Comparison of ENCODE assay signal across 8 cellular contexts in genomic region chr3:69161587-69162196, GRCh38. TPM values are rescaled to one million over a fixed set of nuclear protein-coding genes. Genes with fewer than 3 reads are reported as not detected.
DNase-seq lines count a peak whose midpoint lies in the region; ATAC-seq, FAIRE-seq and TF ChIP-seq lines count a peak whose summit lies in the region.

No MANE protein-coding gene starts in this region.

- no peaks in the 10 kb centered on the region for H3K27me3 ChIP-seq in neuron (ENCODE audit: insufficient read depth, low read length)

- no peaks in the 10 kb centered on the region for H3K36me3 ChIP-seq in neuron (ENCODE audit: insufficient read depth, low read length)

- no peak for DNase-seq in D721Med (ENCODE audit: insufficient read length, low spot score)
- peak; percentile 42 for DNase-seq in NCI-H146 treated with DMSO at 0.1 percent for 48 hours (lab: John Stamatoyannopoulos, UW; ENCODE audit: unreplicated experiment)
- peak; percentile 13 for DNase-seq in activated CD4-positive, alpha-beta T cell treated with anti-CD3 and anti-CD28 coated beads, Interleukin-2, amount 50 U/mL, for 1 hour
- peak; percentile 71 for DNase-seq in fibroblast of the aortic adventitia (ENCODE audit: low read depth)
- no peak for DNase-seq in COR-L47 (lab: John Stamatoyannopoulos, UW)

- peak; percentile 76 for ATAC-seq in GM19455 (IDR thresholded peaks at IDR 0.05; ENCODE audit: unreplicated experiment)
- no peak for ATAC-seq in HG03108 (IDR thresholded peaks at IDR 0.05; ENCODE audit: unreplicated experiment)

- no peaks in the 10 kb centered on the region for H3K9me3 ChIP-seq in neuron (ENCODE audit: low read length)

- peak; percentile 87 for FAIRE-seq in D721Med (lab: Jason Lieb, UNC)

- H3K4me3 ChIP-seq in fibroblast of the aortic adventitia (ENCODE audit: low read depth, low read length) (no peak overlapping the region), neuron (ENCODE audit: low read length) (no peak overlapping the region)

- H3K4me1 ChIP-seq in neuron (ENCODE audit: insufficient read depth, low read length) = no peaks in the 10 kb centered on the region

- H2AFZ ChIP-seq in neuron (ENCODE audit: low read depth, low read length) = peak overlapping the region; percentile 15

- TF ChIP-seq CTCF in D721Med (IDR thresholded peaks at IDR 0.05; ENCODE audit: insufficient read depth, missing control alignments) (peak; percentile 97), fibroblast of the aortic adventitia (IDR thresholded peaks at IDR 0.05; ENCODE audit: insufficient read depth, low read length) (peak; percentile 96)

RNA-seq across cellular contexts. Expression of gene LMOD3, which starts 39.3 kb away (rescaled TPM):
- not detected in 2 replicates for total RNA-seq in fibroblast of the aortic adventitia (ENCODE audit: low replicate concordance)

Comparison
In these comparisons a context has a peak if more than half of its experiments do, and no peak if none do; other contexts are left out.
1. DNase-seq: peak in NCI-H146 treated with DMSO at 0.1 percent for 48 hours (single experiment), activated CD4-positive, alpha-beta T cell treated with anti-CD3 and anti-CD28 coated beads, Interleukin-2, amount 50 U/mL, for 1 hour (single experiment) and fibroblast of the aortic adventitia (single experiment); none in D721Med (single experiment) and COR-L47 (single experiment).